In genomic region chr20:41028359-41029149, GRCh38 we compare ENCODE assay signal across 1 cellular context.
TF ChIP-seq lines count a peak whose summit lies in the region.

Gene TOP1 (plus strand): TSS chr20:41028822. CDS start chr20:41029068, 246 bp downstream.

TF ChIP-seq in HepG2, 621 proteins besides CTCF, POLR2A, EP300 and RAD21 (continued from another document and continues in another):
- TF ChIP-seq ZNF652 (CRISPR knock-in tag; IDR thresholded peaks at IDR 0.05; ENCODE audit: borderline replicate concordance, low read depth) (peak; percentile 8; the same call in 1 of the 2 replicates), PAWR (CRISPR knock-in tag; IDR thresholded peaks at IDR 0.05; ENCODE audit: borderline replicate concordance) (no peak), FOXA3 (CRISPR knock-in tag; IDR thresholded peaks at IDR 0.05) (peak; percentile 51), ZNF326 (CRISPR knock-in tag; IDR thresholded peaks at IDR 0.05; ENCODE audit: borderline replicate concordance) (peak; percentile 64; the same call in 1 of the 2 replicates), ZNF329 (CRISPR knock-in tag; IDR thresholded peaks at IDR 0.05; ENCODE audit: low read depth) (0 out of 2 replicates have a peak, but pooled peaks have one; percentile 55), RNF219 (CRISPR knock-in tag; IDR thresholded peaks at IDR 0.05) (no peak), SKIL (CRISPR knock-in tag; IDR thresholded peaks at IDR 0.05; ENCODE audit: borderline replicate concordance) (no peak), KLF13 (CRISPR knock-in tag; IDR thresholded peaks at IDR 0.05) (0 out of 2 replicates have a peak, but pooled peaks have one; percentile 76), ZBTB20 (CRISPR knock-in tag; IDR thresholded peaks at IDR 0.05; ENCODE audit: borderline replicate concordance, low read depth) (peak; percentile 85), SETDB1 (CRISPR knock-in tag; IDR thresholded peaks at IDR 0.05; ENCODE audit: borderline replicate concordance) (no peak), ADNP (CRISPR knock-in tag; IDR thresholded peaks at IDR 0.05) (no peak), TOPORS (CRISPR knock-in tag; IDR thresholded peaks at IDR 0.05) (peak; percentile 72), ZEB1 (IDR thresholded peaks at IDR 0.05; ENCODE audit: insufficient replicate concordance, low read depth) (no peak), MLLT10 (CRISPR knock-in tag; IDR thresholded peaks at IDR 0.05) (0 out of 2 replicates have a peak, but pooled peaks have one; percentile 35), ELF3 (CRISPR knock-in tag; IDR thresholded peaks at IDR 0.05) (peak; percentile 63), ZBTB37 (CRISPR knock-in tag; IDR thresholded peaks at IDR 0.05) (peak; percentile 36; the same call in 1 of the 2 replicates), ZNF83 (CRISPR knock-in tag; IDR thresholded peaks at IDR 0.05; ENCODE audit: borderline replicate concordance) (peak; percentile 48; the same call in 1 of the 2 replicates), ZBTB38 (CRISPR knock-in tag; IDR thresholded peaks at IDR 0.05) (peak; percentile 60), RORA (CRISPR knock-in tag; IDR thresholded peaks at IDR 0.05) (no peak), BCL6 (CRISPR knock-in tag; IDR thresholded peaks at IDR 0.05) (no peak; the same call in 1 of the 2 replicates), ZNF136 (CRISPR knock-in tag; IDR thresholded peaks at IDR 0.05; ENCODE audit: low read depth) (peak; percentile 96), ZNF569 (CRISPR knock-in tag; IDR thresholded peaks at IDR 0.05; ENCODE audit: borderline replicate concordance) (no peak), ZNF414 (CRISPR knock-in tag; IDR thresholded peaks at IDR 0.05) (peak; percentile 92; the same call in 1 of the 2 replicates), TP53 (CRISPR knock-in tag; conservative IDR thresholded peaks at IDR 0.05) (0 out of 2 replicates have a peak, but pooled peaks have one; percentile 60), RFXAP (CRISPR knock-in tag; IDR thresholded peaks at IDR 0.05; ENCODE audit: borderline replicate concordance) (peak; percentile 74), ZNF101 (CRISPR knock-in tag; IDR thresholded peaks at IDR 0.05; ENCODE audit: borderline replicate concordance, low read depth) (0 out of 2 replicates have a peak, but pooled peaks have one; percentile 75), ZKSCAN1 (IDR thresholded peaks at IDR 0.05; ENCODE audit: low read length) (no peak), ZNF280D (CRISPR knock-in tag; IDR thresholded peaks at IDR 0.05) (peak; percentile 79), ZNF839 (CRISPR knock-in tag; IDR thresholded peaks at IDR 0.05; ENCODE audit: borderline replicate concordance) (0 out of 2 replicates have a peak, but pooled peaks have one; percentile 46), KLF11 (CRISPR knock-in tag; IDR thresholded peaks at IDR 0.05) (peak; percentile 75; the same call in 1 of the 2 replicates), ZNF660 (CRISPR knock-in tag; IDR thresholded peaks at IDR 0.05; ENCODE audit: borderline replicate concordance, low read depth) (no peak), CHD4 (IDR thresholded peaks at IDR 0.05; ENCODE audit: borderline replicate concordance, low read length) (no peak), ZNF451 (CRISPR knock-in tag; IDR thresholded peaks at IDR 0.05) (peak; percentile 92), ZNF709 (CRISPR knock-in tag; IDR thresholded peaks at IDR 0.05) (peak; percentile 93), PBX2 (CRISPR knock-in tag; IDR thresholded peaks at IDR 0.05) (peak; percentile 27; the same call in 1 of the 2 replicates), MYC (CRISPR knock-in tag; IDR thresholded peaks at IDR 0.05; ENCODE audit: borderline replicate concordance) (peak; percentile 100), ATF5 (CRISPR knock-in tag; IDR thresholded peaks at IDR 0.05; ENCODE audit: low read depth) (peak; percentile 80), REXO4 (CRISPR knock-in tag; IDR thresholded peaks at IDR 0.05; ENCODE audit: borderline replicate concordance) (no peak; the same call in 1 of the 2 replicates), POLR2AphosphoS2 (IDR thresholded peaks at IDR 0.05; ENCODE audit: low read depth, low read length) (peak; percentile 92), ZNF256 (CRISPR knock-in tag; conservative IDR thresholded peaks at IDR 0.05) (peak; percentile 77), ZSCAN5A (CRISPR knock-in tag; IDR thresholded peaks at IDR 0.05; ENCODE audit: borderline replicate concordance) (peak; percentile 95), FOSL2 (CRISPR knock-in tag; IDR thresholded peaks at IDR 0.05) (peak; percentile 49), KDM5A (IDR thresholded peaks at IDR 0.05; ENCODE audit: borderline replicate concordance, low read length) (no peak; the same call in 1 of the 2 replicates), ZNF225 (CRISPR knock-in tag; IDR thresholded peaks at IDR 0.05) (no peak), HNF1A (IDR thresholded peaks at IDR 0.05; ENCODE audit: low read depth) (no peak), HNF1A (CRISPR knock-in tag; IDR thresholded peaks at IDR 0.05; ENCODE audit: borderline replicate concordance) (peak; percentile 83), MXD4 (CRISPR knock-in tag; IDR thresholded peaks at IDR 0.05) (peak; percentile 99), KLF12 (CRISPR knock-in tag; IDR thresholded peaks at IDR 0.05; ENCODE audit: borderline replicate concordance) (no peak), ZNF468 (CRISPR knock-in tag; IDR thresholded peaks at IDR 0.05) (peak; percentile 86; the same call in 1 of the 2 replicates), ISL2 (CRISPR knock-in tag; IDR thresholded peaks at IDR 0.05) (peak; percentile 55; the same call in 1 of the 2 replicates)
